Comparison of ENCODE assay signal across 1 cellular context in genomic region chr1:14590781-14591180, GRCh38.
TF ChIP-seq lines count a peak whose summit lies in the region.

No MANE protein-coding gene starts in this region.

TF ChIP-seq in HEK293T, 16 proteins besides CTCF, POLR2A, EP300 and RAD21 (continued from another document):
- TF ChIP-seq LEF1 (IDR thresholded peaks at IDR 0.05; ENCODE audit: borderline replicate concordance), result no peak
